In the genomic region with DNA sequence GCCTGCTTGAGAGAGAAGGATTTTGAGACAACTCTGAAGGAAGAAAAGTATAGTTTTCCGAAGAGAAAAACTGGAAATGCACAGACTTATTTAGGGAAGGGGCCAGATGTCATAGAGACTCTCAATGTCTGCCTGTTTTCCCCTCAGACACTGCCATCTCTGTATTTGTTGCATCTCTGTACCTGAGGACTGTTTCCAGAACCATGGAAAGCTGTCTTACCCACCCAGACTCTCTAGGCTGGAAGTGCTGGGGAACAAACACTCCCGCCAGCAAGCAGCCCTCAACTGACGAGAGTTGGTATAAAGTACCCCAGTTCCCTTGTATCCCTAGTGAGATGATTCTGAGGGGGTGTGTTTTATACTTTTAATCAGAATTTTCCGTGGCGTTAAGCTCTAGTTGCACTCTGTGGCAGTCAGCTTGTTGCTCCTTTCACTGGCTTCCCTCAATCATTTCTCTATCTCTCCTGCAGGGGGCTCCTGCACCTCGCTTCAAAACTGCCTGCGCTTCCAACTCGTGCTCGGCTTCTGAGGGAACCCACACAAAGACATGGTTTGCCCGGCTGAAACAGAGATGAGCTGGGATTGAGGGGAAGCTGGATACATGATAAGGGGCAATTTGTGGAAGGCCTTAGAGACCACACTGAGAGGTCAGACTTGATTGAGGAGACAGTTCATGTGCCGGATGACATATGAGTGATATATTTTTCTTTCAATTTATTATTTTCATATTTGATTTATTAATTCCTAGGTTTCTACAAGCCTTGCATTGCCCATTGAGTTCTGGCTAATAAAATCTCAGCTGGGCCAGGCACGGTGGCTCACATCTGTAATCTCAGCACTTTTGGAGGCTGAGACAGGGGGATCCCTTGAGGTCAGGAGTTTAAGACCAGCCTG, we compare ENCODE assay signal across 8 cellular contexts. TPM values are rescaled to one million over a fixed set of nuclear protein-coding genes. Genes with fewer than 3 reads are reported as not detected.
DNase-seq lines count a peak whose midpoint lies in the region; ATAC-seq and TF ChIP-seq lines count a peak whose summit lies in the region.

No MANE protein-coding gene starts in this region.

- peak; percentile 84 for DNase-seq in NCI-H69 (lab: John Stamatoyannopoulos, UW)
- peak; percentile 10 to 51 for DNase-seq in activated CD4-positive, alpha-beta T cell treated with anti-CD3 and anti-CD28 coated beads, Interleukin-2, amount 50 U/mL, for 24 hours (ENCODE audit: low read depth in 1 of 2, low spot score in 1 of 2)
- peak; percentile 46 to 82 (median 72) for DNase-seq in dorsolateral prefrontal cortex
- peak; percentile 71 to 83 for DNase-seq in lung microvascular endothelial cell (ENCODE audit: low read depth in 2 of 2)
- peak; percentile 8 for DNase-seq in stimulated activated CD8-positive, alpha-beta memory T cell treated with anti-CD3 and anti-CD28 coated beads, Interleukin-12 subunit alpha, Interleukin-12 subunit beta, amount 100 ng/mL, for 24 hours (ENCODE audit: extremely low read depth)

- H3K4me3 ChIP-seq in BLaER1 treated with 17β-estradiol and CSF1 and Interleukin-3, amounts not matched to agents 10 nM and 100 nM: no peak overlapping the region
- peak overlapping the region in 11 of 59 donors; percentile 1 to 35 (median 9) for H3K4me3 ChIP-seq in dorsolateral prefrontal cortex

- intact Hi-C loops in dorsolateral prefrontal cortex (cut with DNase I): loop anchor here in 1 of 2 donors (5.0 kb wide), 1 partner anchor 101 kb away; no protein-coding TSS in a partner anchor

- no peaks in the 10 kb centered on the region for H3K27me3 ChIP-seq in BLaER1 treated with 17β-estradiol and CSF1 and Interleukin-3, amounts not matched to agents 10 nM and 100 nM
- peaks cover 0 to 15% (median 0%) of the 10 kb centered on the region in 45 donors for H3K27me3 ChIP-seq in dorsolateral prefrontal cortex

- H3K9ac ChIP-seq in BLaER1 treated with 17β-estradiol and CSF1 and Interleukin-3, amounts not matched to agents 10 nM and 100 nM: peak overlapping the region in 6 of 11 experiments; percentile 1 to 52 (median 29); a peak in 5 of 22 replicates

- H4K20me1 ChIP-seq in BLaER1 treated with 17β-estradiol and CSF1 and Interleukin-3, amounts not matched to agents 10 nM and 100 nM: no peaks in the 10 kb centered on the region

- peaks cover 20 to 52% (median 25%) of the 10 kb centered on the region in 10 experiments for H3K4me1 ChIP-seq in BLaER1 treated with 17β-estradiol and CSF1 and Interleukin-3, amounts not matched to agents 10 nM and 100 nM

- H3K4me2 ChIP-seq in BLaER1 treated with 17β-estradiol and CSF1 and Interleukin-3, amounts not matched to agents 10 nM and 100 nM: peak overlapping the region; percentile 26 to 80 (median 47)

- peak; percentile 72 to 94 (median 87) for TF ChIP-seq CTCF in dorsolateral prefrontal cortex (IDR thresholded peaks at IDR 0.05 in 54 of 56, conservative IDR thresholded peaks at IDR 0.05 in 2 of 56; ENCODE audit: low read depth in 1 of 56, partially characterized antibody in 56 of 56)

- no peaks in the 10 kb centered on the region for H3K36me3 ChIP-seq in BLaER1 treated with 17β-estradiol and CSF1 and Interleukin-3, amounts not matched to agents 10 nM and 100 nM

- peak overlapping the region in 2 of 11 experiments; percentile 34 to 39; a peak in 2 of 22 replicates for H3K27ac ChIP-seq in BLaER1 treated with 17β-estradiol and CSF1 and Interleukin-3, amounts not matched to agents 10 nM and 100 nM
- peak overlapping the region in 1 of 59 donors; percentile 13 for H3K27ac ChIP-seq in dorsolateral prefrontal cortex

- no peaks in the 10 kb centered on the region for H3K9me3 ChIP-seq in BLaER1 treated with 17β-estradiol and CSF1 and Interleukin-3, amounts not matched to agents 10 nM and 100 nM (replicated peaks in 1 of 11)

- peak; percentile 58 for ATAC-seq in HG03159 (IDR thresholded peaks at IDR 0.05; ENCODE audit: unreplicated experiment)
- no peak for ATAC-seq in HG02885 (IDR thresholded peaks at IDR 0.05; ENCODE audit: poor library complexity, unreplicated experiment)

RNA-seq across cellular contexts. Expression of a gene that starts 36.9 kb away (rescaled TPM):
- total RNA-seq in dorsolateral prefrontal cortex (10 to 100 TPM; 34.4 to 60.7 (median 50.3) TPM), lung microvascular endothelial cell (22.2 and 24.2 TPM in 2 replicates)

Comparison
In these comparisons a context has a peak if more than half of its experiments do, and no peak if none do; other contexts are left out.
1. DNase-seq: peak in every context shown above with its lines; median percentile 84 in NCI-H69; 77 in lung microvascular endothelial cell; 72 in dorsolateral prefrontal cortex; 30 in activated CD4-positive, alpha-beta T cell treated with anti-CD3 and anti-CD28 coated beads, Interleukin-2, amount 50 U/mL, for 24 hours; 8 in stimulated activated CD8-positive, alpha-beta memory T cell treated with anti-CD3 and anti-CD28 coated beads, Interleukin-12 subunit alpha, Interleukin-12 subunit beta, amount 100 ng/mL, for 24 hours.